Comparison of ENCODE assay signal across 8 cellular contexts in genomic region chr1:19311931-19312781, GRCh38. TPM values are rescaled to one million over a fixed set of nuclear protein-coding genes. Genes with fewer than 3 reads are reported as not detected.
DNase-seq lines count a peak whose midpoint lies in the region; ATAC-seq, FAIRE-seq and TF ChIP-seq lines count a peak whose summit lies in the region.

TSS of gene AKR7A2 (minus strand) at chr1:19312144. CDS start at chr1:19312124, 20 bp downstream.
TSS of gene SLC66A1 (plus strand) at chr1:19312326. CDS start at chr1:19317678, 5,352 bp downstream.

- peaks cover 0 to 2% of the 10 kb centered on the region in 2 experiments; a peak in 1 of 4 replicates for H3K79me2 ChIP-seq in H1 (ENCODE audit: control insufficient read depth in 1 of 2, insufficient read depth in 2 of 2, low read length in 2 of 2)

- no peak within 1 kb of the TSS for H3K14ac ChIP-seq in H1 (ENCODE audit: insufficient read length)
- peak within 1 kb of the TSS in 1 of 2 experiments; percentile 90 for H3K14ac ChIP-seq in mesenchymal stem cell (ENCODE audit: low read length in 2 of 2)

- H4K91ac ChIP-seq in H1 (replicated peaks; ENCODE audit: insufficient read length, low read length) (peak within 1 kb of the TSS; percentile 11), mesenchymal stem cell (ENCODE audit: low read length) (peak within 1 kb of the TSS; percentile 93)

- H2BK5ac ChIP-seq in H1 (ENCODE audit: low read depth, low read length) (no peak within 1 kb of the TSS), mesenchymal stem cell (ENCODE audit: low read depth, low read length, poor library complexity, severe bottlenecking) (peak within 1 kb of the TSS; percentile 22)

- TF ChIP-seq RAD21 in H1 (IDR thresholded peaks at IDR 0.05 in 1 of 2, conservative IDR thresholded peaks at IDR 0.05 in 1 of 2; ENCODE audit: low read depth in 2 of 2, low read length in 2 of 2): no peak

- H3K56ac ChIP-seq in H1 (replicated peaks; ENCODE audit: insufficient read length, low read depth, low read length): no peak within 1 kb of the TSS

- H3K9me3 ChIP-seq in H1 (ENCODE audit: insufficient read depth in 2 of 2, low read depth in 1 of 2, low read length in 1 of 2) (no peaks in the 10 kb centered on the region), mesenchymal stem cell (ENCODE audit: control insufficient read depth, low read length) (no peaks in the 10 kb centered on the region)

- H2AK5ac ChIP-seq in H1 (ENCODE audit: low read depth, low read length) (no peak within 1 kb of the TSS), mesenchymal stem cell (ENCODE audit: low read length, severe bottlenecking) (no peak within 1 kb of the TSS)

- H2BK15ac ChIP-seq in H1 (ENCODE audit: low read length): no peak within 1 kb of the TSS
- H2BK15ac ChIP-seq in mesenchymal stem cell (ENCODE audit: low read depth, poor library complexity, severe bottlenecking): peak within 1 kb of the TSS; percentile 68

- H4K5ac ChIP-seq in H1 (ENCODE audit: insufficient read length, low read depth, low read length): no peak within 1 kb of the TSS

- H3K18ac ChIP-seq in H1 (ENCODE audit: extremely low read depth, low read length) (peak within 1 kb of the TSS; percentile 97), mesenchymal stem cell (ENCODE audit: low read depth in 1 of 2, low read length in 2 of 2) (peak within 1 kb of the TSS; percentile 95 to 98)

- peaks cover 0 to 16% (median 9%) of the 10 kb centered on the region in 4 experiments; a peak in 6 of 7 replicates for H3K4me1 ChIP-seq in H1 (replicated peaks in 1 of 4; ENCODE audit: control insufficient read depth in 3 of 4, insufficient read depth in 4 of 4, low read length in 3 of 4)
- peaks cover 43% of the 10 kb centered on the region for H3K4me1 ChIP-seq in mesenchymal stem cell (ENCODE audit: control insufficient read depth, insufficient read depth, low read depth, low read length)

- H3K27me3 ChIP-seq in H1 (replicated peaks in 1 of 4; ENCODE audit: control insufficient read depth in 3 of 4, extremely low read depth in 1 of 4, insufficient read depth in 3 of 4, low read length in 3 of 4) (peaks cover 0 to 4% (median 1%) of the 10 kb centered on the region in 4 experiments; a peak in 1 of 7 replicates), mesenchymal stem cell (ENCODE audit: control insufficient read depth in 1 of 2, insufficient read depth in 1 of 2, low read length in 2 of 2) (no peaks in the 10 kb centered on the region)

- H3K27ac ChIP-seq in H1 (ENCODE audit: low read depth, low read length) (no peak within 1 kb of the TSS), mesenchymal stem cell (ENCODE audit: low read length, poor library complexity, severe bottlenecking) (peak within 1 kb of the TSS; percentile 48)

- H3K4me2 ChIP-seq in H1 (ENCODE audit: insufficient read depth in 1 of 2, low read depth in 2 of 2, low read length in 2 of 2): peak within 1 kb of the TSS; percentile 89 to 98
- H3K4me2 ChIP-seq in mesenchymal stem cell (ENCODE audit: low read length, poor library complexity, severe bottlenecking): peak within 1 kb of the TSS; percentile 94

- peaks cover 6 to 12% of the 10 kb centered on the region in 2 experiments for H4K20me1 ChIP-seq in H1 (replicated peaks in 1 of 2; ENCODE audit: control insufficient read depth in 1 of 2, insufficient read depth in 2 of 2, low read length in 2 of 2)

- H3K79me1 ChIP-seq in H1 (ENCODE audit: low read depth, low read length) (peaks cover 2% of the 10 kb centered on the region; the same call in 1 of the 2 replicates), mesenchymal stem cell (replicated peaks; ENCODE audit: low read length, poor library complexity, severe bottlenecking) (peaks cover 46% of the 10 kb centered on the region)

- no peak for TF ChIP-seq EP300 in H1 (IDR thresholded peaks at IDR 0.05; ENCODE audit: borderline replicate concordance in 1 of 2, low read depth in 2 of 2, low read length in 2 of 2)

- no peak within 1 kb of the TSS for H2BK120ac ChIP-seq in H1 (replicated peaks; ENCODE audit: low read depth, low read length)
- H2BK120ac ChIP-seq in mesenchymal stem cell (ENCODE audit: low read depth, low read length): peak within 1 kb of the TSS; percentile 77

- H3K9ac ChIP-seq in H1 (replicated peaks in 1 of 4; ENCODE audit: extremely low read depth in 1 of 4, low read depth in 3 of 4, low read length in 3 of 4): peak within 1 kb of the TSS; percentile 72 to 89 (median 83)
- H3K9ac ChIP-seq in mesenchymal stem cell (ENCODE audit: low read length): peak within 1 kb of the TSS; percentile 94

- H2AFZ ChIP-seq in H1 (ENCODE audit: low read length): peak within 1 kb of the TSS; percentile 20; the same call in 1 of the 2 replicates
- peak within 1 kb of the TSS; percentile 75 for H2AFZ ChIP-seq in mesenchymal stem cell (ENCODE audit: low read depth, low read length)

- WGBS in H1 (ENCODE audit: extremely low coverage in 1 of 2, insufficient coverage in 1 of 2, insufficient read length in 1 of 2, insufficient replicate concordance in 2 of 2, low coverage in 1 of 2, low lambda C conversion rate in 2 of 2, missing lambda C conversion rate in 1 of 2), 2 experiments: 3% methylated on average over 83 of the region's 105 CpGs; no CpG with 5 or more reads in 1 of the 2 experiments
- WGBS in mesenchymal stem cell: 1% methylated on average over 68 of the region's 105 CpGs

- H2BK20ac ChIP-seq in H1 (ENCODE audit: low read length): no peak within 1 kb of the TSS

- peaks cover 0 to 10% (median 4%) of the 10 kb centered on the region in 4 experiments; a peak in 4 of 8 replicates for H3K36me3 ChIP-seq in H1 (ENCODE audit: control insufficient read depth in 2 of 4, insufficient read depth in 4 of 4, low read length in 3 of 4)
- H3K36me3 ChIP-seq in mesenchymal stem cell (ENCODE audit: control insufficient read depth in 1 of 2, insufficient read depth in 2 of 2, low read depth in 1 of 2, low read length in 2 of 2): peaks cover 30 to 31% of the 10 kb centered on the region in 2 experiments

- CTCF ChIA-PET in H1 (lab: Charles Lee; ENCODE audit: partially characterized antibody): interaction anchor here (0.5 to 2.0 kb wide), 3 partner anchors 8 to 336 kb away, joined by 3 to 6 read pairs (median 4); no protein-coding TSS in a partner anchor

- H2BK12ac ChIP-seq in H1 (ENCODE audit: low read depth, low read length) (no peak within 1 kb of the TSS; the same call in 1 of the 2 replicates), mesenchymal stem cell (ENCODE audit: low read length in 2 of 2) (peak within 1 kb of the TSS in 1 of 2 experiments; percentile 85)

- peak; percentile 57 for ATAC-seq in GM21360 (IDR thresholded peaks at IDR 0.05; ENCODE audit: unreplicated experiment)

- peak within 1 kb of the TSS; percentile 66 to 91 (median 79) for H3K4me3 ChIP-seq in H1 (ENCODE audit: extremely low read depth in 1 of 4, insufficient read depth in 2 of 4, low read depth in 3 of 4, low read length in 4 of 4)
- peak within 1 kb of the TSS; percentile 87 to 88 for H3K4me3 ChIP-seq in mesenchymal stem cell (ENCODE audit: insufficient read depth in 1 of 2, low read depth in 1 of 2, low read length in 2 of 2)

- H4K8ac ChIP-seq in H1 (ENCODE audit: extremely low read depth, insufficient read depth, low read length) (peak within 1 kb of the TSS; percentile 89), mesenchymal stem cell (ENCODE audit: low read length) (peak within 1 kb of the TSS; percentile 87)

- peak in 1 of 3 experiments; percentile 8; a peak in 1 of 4 replicates for TF ChIP-seq CTCF in H1 (IDR thresholded peaks at IDR 0.05; ENCODE audit: control extremely low read depth in 1 of 3, insufficient read depth in 1 of 3, low read depth in 1 of 3, low read length in 3 of 3)

- peak within 1 kb of the TSS; percentile 54 for H3K4ac ChIP-seq in H1 (replicated peaks; ENCODE audit: insufficient read length, low read depth, low read length)
- H3K4ac ChIP-seq in mesenchymal stem cell (ENCODE audit: low read depth in 1 of 2, low read length in 2 of 2): peak within 1 kb of the TSS; percentile 85 to 95

- DNase-seq in COLO668 (lab: John Stamatoyannopoulos, UW; ENCODE audit: unreplicated experiment): peak; percentile 100
- peak; percentile 95 for DNase-seq in HT-29 (ENCODE audit: low spot score)
- peak; percentile 83 to 92 for DNase-seq in NOMO-1 (lab: John Stamatoyannopoulos, UW; ENCODE audit: unreplicated experiment in 2 of 2)
- peak; percentile 49 for DNase-seq in activated CD8-positive, alpha-beta memory T cell treated with anti-CD3 and anti-CD28 coated beads, Interleukin-2, amount 50 U/mL, for 1 hour (ENCODE audit: extremely low read depth)
- peak; percentile 60 to 90 for DNase-seq in H1 (ENCODE audit: low read depth in 1 of 2, low spot score in 2 of 2)
- DNase-seq in mesenchymal stem cell: peak; percentile 90
- peak; percentile 71 for DNase-seq in stimulated activated CD8-positive, alpha-beta memory T cell treated with anti-CD3 and anti-CD28 coated beads, Interleukin-12 subunit alpha, Interleukin-12 subunit beta, amount 100 ng/mL, for 24 hours (ENCODE audit: extremely low read depth)

- H3K23me2 ChIP-seq in H1 (ENCODE audit: low read depth, low read length): peaks cover 10% of the 10 kb centered on the region; the same call in 1 of the 2 replicates

- TF ChIP-seq POLR2A in H1 (IDR thresholded peaks at IDR 0.05; ENCODE audit: control extremely low read depth in 1 of 2, low read depth in 2 of 2, low read length in 2 of 2): peak in 1 of 2 experiments; percentile 65; a peak in 2 of 3 replicates

- no peak for FAIRE-seq in H1 (lab: Jason Lieb, UNC)

- POLR2A ChIA-PET in H1 (lab: Charles Lee; ENCODE audit: partially characterized antibody): interaction anchor here (0.7 to 16.9 kb wide), 10 partner anchors 9 to 328 kb away, joined by 3 to 143 read pairs (median 4); partner anchors contain the start of genes EMC1 and MRTO4

- H3K23ac ChIP-seq in H1 (ENCODE audit: insufficient read length) (peak within 1 kb of the TSS; percentile 66), mesenchymal stem cell (ENCODE audit: low read length in 2 of 2) (peak within 1 kb of the TSS; percentile 41 to 92)

RNA-seq across cellular contexts. Expression of gene AKR7A2, which starts in this region (rescaled TPM):
- total RNA-seq in HT-29 (2014; rRNA removed; shearing (Covaris generic)): 202 and 211 TPM in 2 replicates
- total RNA-seq in H1 (2021; fragmentation: NEBNext Ultra II Directional; extraction: Animal tissue kit (Norgen Biotek cat#: 25700)): 32.0 and 34.5 TPM in 2 replicates
- polyA plus RNA-seq in H1 (2011; rRNA removed): 47.9 and 48.3 TPM in 2 replicates
- 35.9 TPM for polyA plus RNA-seq in H1 (2011; cell fraction: cytosol; rRNA removed)
- polyA plus RNA-seq in H1 (2011; cell fraction: nucleus; rRNA removed): 41.0 TPM
- 24.1 to 37.1 TPM (median 34.7 TPM) in 4 replicates for polyA plus RNA-seq in H1 (2012, experiment 1 of 2)
- 43.0 TPM for polyA plus RNA-seq in H1 (2012, experiment 2 of 2)
- 24.6 TPM for polyA plus RNA-seq in H1 (2013, experiment 1 of 2)
- polyA plus RNA-seq in H1 (2013, experiment 2 of 2): 23.7 TPM
- polyA minus RNA-seq in H1 (2011; rRNA and poly(A)+ RNA removed): 20.4 and 20.9 TPM in 2 replicates
- polyA minus RNA-seq in H1 (2011; cell fraction: cytosol; rRNA and poly(A)+ RNA removed): 26.2 TPM
- polyA minus RNA-seq in H1 (2011; cell fraction: nucleus; rRNA and poly(A)+ RNA removed): 25.6 TPM
- polyA plus RNA-seq in mesenchymal stem cell (2013, experiment 1 of 2): 48.0 TPM
- 51.1 TPM for polyA plus RNA-seq in mesenchymal stem cell (2013, experiment 2 of 2)

RNA-seq across cellular contexts. Expression of gene SLC66A1, which starts in this region (rescaled TPM):
- 27.2 and 27.9 TPM in 2 replicates for total RNA-seq in HT-29 (2014; rRNA removed; shearing (Covaris generic))
- total RNA-seq in H1 (2021; fragmentation: NEBNext Ultra II Directional; extraction: Animal tissue kit (Norgen Biotek cat#: 25700)): 14.0 and 16.8 TPM in 2 replicates
- polyA plus RNA-seq in H1 (2011; rRNA removed): 27.9 and 34.2 TPM in 2 replicates
- polyA plus RNA-seq in H1 (2011; cell fraction: cytosol; rRNA removed): 23.4 TPM
- polyA plus RNA-seq in H1 (2011; cell fraction: nucleus; rRNA removed): 21.8 TPM
- polyA plus RNA-seq in H1 (2012, experiment 1 of 2): 11.6 to 22.2 TPM (median 17.2 TPM) in 4 replicates
- polyA plus RNA-seq in H1 (2012, experiment 2 of 2): 13.6 TPM
- polyA plus RNA-seq in H1 (2013, experiment 1 of 2): 14.9 TPM
- 14.4 TPM for polyA plus RNA-seq in H1 (2013, experiment 2 of 2)
- polyA minus RNA-seq in H1 (2011; rRNA and poly(A)+ RNA removed): 14.6 and 17.5 TPM in 2 replicates
- polyA minus RNA-seq in H1 (2011; cell fraction: cytosol; rRNA and poly(A)+ RNA removed): 12.1 TPM
- 15.3 TPM for polyA minus RNA-seq in H1 (2011; cell fraction: nucleus; rRNA and poly(A)+ RNA removed)
- polyA plus RNA-seq in mesenchymal stem cell (2013, experiment 1 of 2): 20.4 TPM
- 21.7 TPM for polyA plus RNA-seq in mesenchymal stem cell (2013, experiment 2 of 2)

Comparison
In these comparisons a context has a peak if more than half of its experiments do, and no peak if none do; other contexts are left out.
1. DNase-seq: peak in every context shown above with its lines; median percentile 100 in COLO668; 95 in HT-29; 90 in mesenchymal stem cell; 88 in NOMO-1; 75 in H1; 71 in stimulated activated CD8-positive, alpha-beta memory T cell treated with anti-CD3 and anti-CD28 coated beads, Interleukin-12 subunit alpha, Interleukin-12 subunit beta, amount 100 ng/mL, for 24 hours; 49 in activated CD8-positive, alpha-beta memory T cell treated with anti-CD3 and anti-CD28 coated beads, Interleukin-2, amount 50 U/mL, for 1 hour.